8 cellular contexts compared by ENCODE assay signal in the genomic region with DNA sequence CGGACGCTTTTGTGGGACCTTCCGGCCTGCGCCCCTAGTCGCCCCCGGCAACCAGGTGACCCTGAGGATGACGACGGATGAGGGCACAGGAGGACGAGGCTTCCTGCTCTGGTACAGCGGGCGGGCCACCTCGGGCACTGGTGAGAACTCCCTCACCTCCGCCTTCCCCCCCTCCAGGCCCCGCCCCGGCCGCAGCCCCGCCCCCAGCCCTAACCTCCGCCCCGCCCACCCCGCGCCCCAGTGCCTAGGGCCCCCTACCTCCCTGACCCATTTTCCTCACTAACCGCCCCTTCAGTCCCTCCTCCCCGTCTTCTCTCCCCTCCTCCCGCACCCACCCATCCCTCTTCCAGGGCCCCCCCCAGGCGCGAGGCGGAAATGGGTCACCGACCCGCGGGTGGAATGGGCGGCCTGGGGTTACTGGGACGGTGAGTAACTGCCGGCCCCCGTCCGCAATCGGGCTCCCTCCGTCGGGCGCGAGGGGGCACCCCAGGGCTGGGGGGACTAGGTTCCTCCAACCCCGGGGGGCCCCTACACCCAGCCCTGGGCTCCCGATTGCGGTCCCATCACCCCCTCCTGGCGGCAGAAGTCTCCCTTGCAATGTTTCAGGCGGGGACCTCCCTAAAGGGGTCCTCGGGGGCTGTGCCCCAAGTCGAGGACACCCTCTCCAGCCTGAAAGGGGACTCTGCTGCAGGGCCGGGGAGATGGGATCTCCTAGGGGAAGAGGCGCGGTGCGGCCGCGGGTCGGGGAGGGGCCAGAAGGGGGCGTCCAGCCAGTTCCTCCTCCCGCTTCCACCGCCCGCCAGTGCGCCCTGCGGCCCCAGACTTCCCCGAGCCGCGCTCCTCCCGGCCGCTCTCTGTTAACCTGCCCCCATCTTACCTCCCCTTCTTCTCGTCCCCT. TPM values are rescaled to one million over a fixed set of nuclear protein-coding genes. Genes with fewer than 3 reads are reported as not detected.
A peak's percentile ranks its signal among the peaks of the same experiment; 100 is the strongest.
DNase-seq lines count a peak whose midpoint lies in the region; ATAC-seq, FAIRE-seq and TF ChIP-seq lines count a peak whose summit lies in the region.

No MANE protein-coding gene starts in this region.

- H3K27me3 Mint-ChIP-seq in glutamatergic neuron (ENCODE audit: unreplicated experiment) = peaks cover 5% of the 10 kb centered on the region

- intact Hi-C loops in pancreas (cut with DNase I) = no loop called here

- no peak for TF ChIP-seq EP300 in A549 (IDR thresholded peaks at IDR 0.05)

- TF ChIP-seq CTCF in A549 (IDR thresholded peaks at IDR 0.05) = peak; percentile 53
- peak; percentile 54 for TF ChIP-seq CTCF in glutamatergic neuron (IDR thresholded peaks at IDR 0.05; ENCODE audit: partially characterized antibody, unreplicated experiment)
- TF ChIP-seq CTCF in pancreas (IDR thresholded peaks at IDR 0.05) = peak in 3 of 4 donors; percentile 10 to 19 (median 16)

- no peak; a peak in 3 of 5 replicates for TF ChIP-seq RAD21 in A549 (conservative IDR thresholded peaks at IDR 0.05 in 1 of 2, IDR thresholded peaks at IDR 0.05 in 1 of 2)

- peak; percentile 33; the same call in 1 of the 2 replicates for TF ChIP-seq POLR2A in A549 (IDR thresholded peaks at IDR 0.05; ENCODE audit: low read length)

- H3K27me3 ChIP-seq in HUES48 (ENCODE audit: control insufficient read depth, insufficient read depth, low read length) (no peaks in the 10 kb centered on the region; the same call in 1 of the 2 replicates), pancreas (no peaks in the 10 kb centered on the region)

- H3K9me3 Mint-ChIP-seq in glutamatergic neuron (ENCODE audit: unreplicated experiment) = peaks cover 4% of the 10 kb centered on the region

- 0 out of 2 replicates have a peak, but pooled peaks cover 4% of the 10 kb centered on the region for H3K36me3 ChIP-seq in HUES48 (ENCODE audit: control insufficient read depth, insufficient read depth, low read length)
- H3K36me3 ChIP-seq in pancreas = no peaks in the 10 kb centered on the region

- POLR2A ChIA-PET in A549 (lab: Yijun Ruan, JAX) = interaction anchor here (0.5 to 1.9 kb wide), 3 partner anchors 8 to 18 kb away, joined by 4 to 7 read pairs (median 5); a partner anchor contains a TSS

- peak overlapping the region; percentile 100 for H3K4me2 ChIP-seq in A549

- CTCF ChIA-PET in A549 (lab: Yijun Ruan, JAX) = interaction anchor here (0.7 to 4.8 kb wide), 16 partner anchors 10 to 153 kb away, joined by 3 to 32 read pairs (median 5); a partner anchor contains a TSS

- H3K4me3 ChIP-seq in A549 (peak overlapping the region; percentile 74), HUES48 (ENCODE audit: low read depth, low read length) (peak overlapping the region; percentile 79), pancreas (peak overlapping the region; percentile 38 to 83 (median 56))

- peak overlapping the region; percentile 84 to 86 for H3K27ac ChIP-seq in A549
- H3K27ac ChIP-seq in HUES48 (ENCODE audit: low read depth, low read length) = peak overlapping the region; percentile 11
- peak overlapping the region; percentile 42 to 58 (median 54) for H3K27ac ChIP-seq in pancreas

- peak overlapping the region; percentile 11; the same call in 1 of the 2 replicates for H3K9ac ChIP-seq in HUES48 (ENCODE audit: low read depth, low read length)

- ATAC-seq in A549 (peak; percentile 80 to 90), GM18498 (IDR thresholded peaks at IDR 0.05; ENCODE audit: unreplicated experiment) (peak; percentile 63), pancreas (peak; percentile 80 to 91 (median 86))

- H3K27ac Mint-ChIP-seq in glutamatergic neuron (ENCODE audit: unreplicated experiment) = peak overlapping the region; percentile 52

- H3K9me3 ChIP-seq in A549 (no peaks in the 10 kb centered on the region), HUES48 (ENCODE audit: control insufficient read depth, insufficient read depth, low read length) (no peaks in the 10 kb centered on the region), pancreas (no peaks in the 10 kb centered on the region)

- FAIRE-seq in A549 (lab: Jason Lieb, UNC) (no peak), pancreas (lab: Jason Lieb, UNC) (no peak), urothelium cell line (lab: Jason Lieb, UNC) (peak; percentile 37)

- WGBS in A549 (ENCODE audit: missing lambda C conversion rate) = 5% methylated on average over 32 of the region's 66 CpGs
- WGBS in pancreas, 2 donors = 0 to 1% methylated on average over 46 to 66 of the region's 66 CpGs

- H3K4me3 Mint-ChIP-seq in glutamatergic neuron (ENCODE audit: unreplicated experiment) = peak overlapping the region; percentile 84

- H3K4me1 ChIP-seq in A549 (0 out of 3 replicates have a peak, but pooled peaks cover 8% of the 10 kb centered on the region), HUES48 (ENCODE audit: control insufficient read depth, insufficient read depth, low read length) (peaks cover 26% of the 10 kb centered on the region), pancreas (peaks cover 0 to 3% (median 0%) of the 10 kb centered on the region in 3 donors)

- DNase-seq in A549 (ENCODE audit: low read depth in 1 of 2, low spot score in 1 of 2) = peak; percentile 78 to 90
- peak; percentile 36 for DNase-seq in SHP77 treated with DMSO at 0.1 percent for 48 hours (lab: John Stamatoyannopoulos, UW)
- DNase-seq in activated naive CD4-positive, alpha-beta T cell treated with Interleukin-2 at 50 U/mL for 16 hours = peak; percentile 78
- DNase-seq in glutamatergic neuron = peak; percentile 86
- peak; percentile 68 to 90 (median 78) for DNase-seq in pancreas
- peak; percentile 95 for DNase-seq in urothelium cell line (ENCODE audit: low spot score)

- no peaks in the 10 kb centered on the region for H3K36me3 Mint-ChIP-seq in glutamatergic neuron (ENCODE audit: unreplicated experiment)

- peaks cover 11% of the 10 kb centered on the region for H3K4me1 Mint-ChIP-seq in glutamatergic neuron (ENCODE audit: low read depth, unreplicated experiment)

TF ChIP-seq in A549, 52 proteins besides CTCF, POLR2A, EP300 and RAD21 (continues in another document):
- TF ChIP-seq MAZ (IDR thresholded peaks at IDR 0.05; ENCODE audit: borderline replicate concordance, low read depth, low read length) (no peak), FOSB (CRISPR knock-in tag; IDR thresholded peaks at IDR 0.05) (no peak), FOSL2 (IDR thresholded peaks at IDR 0.05) (no peak), FOSL2 (CRISPR knock-in tag; IDR thresholded peaks at IDR 0.05) (peak; percentile 3; the same call in 1 of the 2 replicates), KDM5A (IDR thresholded peaks at IDR 0.05) (no peak)
- TF ChIP-seq, protein P1, sequence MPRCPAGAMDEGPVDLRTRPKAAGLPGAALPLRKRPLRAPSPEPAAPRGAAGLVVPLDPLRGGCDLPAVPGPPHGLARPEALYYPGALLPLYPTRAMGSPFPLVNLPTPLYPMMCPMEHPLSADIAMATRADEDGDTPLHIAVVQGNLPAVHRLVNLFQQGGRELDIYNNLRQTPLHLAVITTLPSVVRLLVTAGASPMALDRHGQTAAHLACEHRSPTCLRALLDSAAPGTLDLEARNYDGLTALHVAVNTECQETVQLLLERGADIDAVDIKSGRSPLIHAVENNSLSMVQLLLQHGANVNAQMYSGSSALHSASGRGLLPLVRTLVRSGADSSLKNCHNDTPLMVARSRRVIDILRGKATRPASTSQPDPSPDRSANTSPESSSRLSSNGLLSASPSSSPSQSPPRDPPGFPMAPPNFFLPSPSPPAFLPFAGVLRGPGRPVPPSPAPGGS (IDR thresholded peaks at IDR 0.05) = no peak

RNA-seq across cellular contexts. Expression of a gene that starts 2.2 kb away (rescaled TPM):
- polyA plus RNA-seq in A549 (2011; rRNA removed) (1.2 and 1.7 TPM in 2 replicates), A549 (2017; fragmentation: RNase III; extraction: RNeasy Plus Mini Kit Qiagen cat#74134 plus additional on column Dnase treatment) (5.5 to 9.2 TPM (median 8.2 TPM) in 3 replicates), pancreas (10 to 100 TPM; 31.7 to 39.0 TPM)
- 1.9 and 2.3 TPM in 2 replicates for polyA plus RNA-seq in A549 (2012; cell fraction: cytosol; rRNA removed)
- polyA plus RNA-seq in A549 (2012; cell fraction: nucleus; rRNA removed) = 10.3 and 11.4 TPM in 2 replicates
- polyA minus RNA-seq in A549 (2011; rRNA and poly(A)+ RNA removed) = 0.91 and 1.3 TPM in 2 replicates
- total RNA-seq in glutamatergic neuron (ENCODE audit: unreplicated experiment) (33.9 TPM), pancreas (10 to 100 TPM in 3 of 6 donors, 1 to 10 TPM in 3; 5.7 to 49.7 (median 15.6) TPM)

RNA-seq across cellular contexts. Expression of a gene that starts 8.0 kb away (rescaled TPM):
- polyA plus RNA-seq in A549 (2011; rRNA removed) (4.6 and 6.1 TPM in 2 replicates), A549 (2017; fragmentation: RNase III; extraction: RNeasy Plus Mini Kit Qiagen cat#74134 plus additional on column Dnase treatment) (10.0 to 15.2 TPM (median 14.8 TPM) in 3 replicates), pancreas (10 to 100 TPM; 14.8 to 19.7 TPM)
- 17.0 and 22.0 TPM in 2 replicates for polyA plus RNA-seq in A549 (2012; cell fraction: cytosol; rRNA removed)
- 20.5 and 20.8 TPM in 2 replicates for polyA plus RNA-seq in A549 (2012; cell fraction: nucleus; rRNA removed)
- polyA minus RNA-seq in A549 (2011; rRNA and poly(A)+ RNA removed) = 1.9 and 3.3 TPM in 2 replicates
- total RNA-seq in glutamatergic neuron (ENCODE audit: unreplicated experiment) (37.1 TPM), pancreas (10 to 100 TPM in 3 of 6 donors, 1 to 10 TPM in 3; 6.8 to 10.7 (median 9.0) TPM)

RNA-seq across cellular contexts. Expression of a gene that starts 18.2 kb away (rescaled TPM):
- polyA plus RNA-seq in A549 (2011; rRNA removed) = 0.36 and 0.52 TPM in 2 replicates
- 0.57 and 0.65 TPM in 2 replicates for polyA plus RNA-seq in A549 (2012; cell fraction: cytosol; rRNA removed)
- polyA plus RNA-seq in A549 (2012; cell fraction: nucleus; rRNA removed) = 1.1 and 1.4 TPM in 2 replicates
- polyA plus RNA-seq in A549 (2017; fragmentation: RNase III; extraction: RNeasy Plus Mini Kit Qiagen cat#74134 plus additional on column Dnase treatment) = 0.13 to 0.37 TPM (median 0.19 TPM) in 3 replicates
- 1.2 and 1.8 TPM in 2 replicates for polyA minus RNA-seq in A549 (2011; rRNA and poly(A)+ RNA removed)
- total RNA-seq in glutamatergic neuron (ENCODE audit: unreplicated experiment) = 0.49 TPM
- total RNA-seq in pancreas = under 1 TPM; 0.31 to 0.88 (median 0.63) TPM
- 1 to 10 TPM; 1.9 to 2.0 TPM for polyA plus RNA-seq in pancreas

RNA-seq across cellular contexts. Expression of a gene that starts 18.4 kb away (rescaled TPM):
- polyA plus RNA-seq in A549 (2011; rRNA removed) (5.3 and 5.5 TPM in 2 replicates), A549 (2017; fragmentation: RNase III; extraction: RNeasy Plus Mini Kit Qiagen cat#74134 plus additional on column Dnase treatment) (13.7 to 17.1 TPM (median 17.1 TPM) in 3 replicates), pancreas (100 to 1,000 TPM in 1 of 2 donors, 10 to 100 TPM in 1; 78.5 to 106 TPM)
- polyA plus RNA-seq in A549 (2012; cell fraction: cytosol; rRNA removed) = 9.7 and 12.3 TPM in 2 replicates
- polyA plus RNA-seq in A549 (2012; cell fraction: nucleus; rRNA removed) = 65.3 and 90.1 TPM in 2 replicates
- polyA minus RNA-seq in A549 (2011; rRNA and poly(A)+ RNA removed) = 8.9 and 10.5 TPM in 2 replicates
- total RNA-seq in glutamatergic neuron (ENCODE audit: unreplicated experiment) (166 TPM), pancreas (10 to 100 TPM; 16.4 to 40.7 (median 23.3) TPM)

RNA-seq across cellular contexts. Expression of a gene that starts 30.6 kb away (rescaled TPM):
- 0.19 TPM in 1 of 2 replicates, not detected in the other for polyA plus RNA-seq in A549 (2011; rRNA removed)
- polyA plus RNA-seq in A549 (2012; cell fraction: cytosol; rRNA removed) = 0.36 and 0.73 TPM in 2 replicates
- 6.9 and 7.1 TPM in 2 replicates for polyA plus RNA-seq in A549 (2012; cell fraction: nucleus; rRNA removed)
- polyA plus RNA-seq in A549 (2017; fragmentation: RNase III; extraction: RNeasy Plus Mini Kit Qiagen cat#74134 plus additional on column Dnase treatment) = 0.24 to 0.37 TPM (median 0.26 TPM) in 3 replicates
- polyA minus RNA-seq in A549 (2011; rRNA and poly(A)+ RNA removed) = not detected in 2 replicates
- total RNA-seq in glutamatergic neuron (ENCODE audit: unreplicated experiment) = 8.0 TPM
- total RNA-seq in pancreas = 1 to 10 TPM in 3 of 6 donors, under 1 TPM in 3; 0.39 to 7.5 (median 1.0) TPM
- 10 to 100 TPM; 14.7 to 17.8 TPM for polyA plus RNA-seq in pancreas

Comparison
In these comparisons a context has a peak if more than half of its experiments do, and no peak if none do; other contexts are left out.
1. Peak in every context shown above with its lines: DNase-seq, ATAC-seq, H3K4me3 ChIP-seq and H3K27ac ChIP-seq.
2. DNase-seq: peak in every context shown above with its lines; median percentile 95 in urothelium cell line; 86 in glutamatergic neuron; 84 in A549; 78 in activated naive CD4-positive, alpha-beta T cell treated with Interleukin-2 at 50 U/mL for 16 hours; 78 in pancreas; 36 in SHP77 treated with DMSO at 0.1 percent for 48 hours.
3. H3K27ac ChIP-seq: peak in every context shown above with its lines; median percentile 85 in A549; 54 in pancreas; 11 in HUES48.